25 cellular contexts compared by ENCODE assay signal in the genomic region with DNA sequence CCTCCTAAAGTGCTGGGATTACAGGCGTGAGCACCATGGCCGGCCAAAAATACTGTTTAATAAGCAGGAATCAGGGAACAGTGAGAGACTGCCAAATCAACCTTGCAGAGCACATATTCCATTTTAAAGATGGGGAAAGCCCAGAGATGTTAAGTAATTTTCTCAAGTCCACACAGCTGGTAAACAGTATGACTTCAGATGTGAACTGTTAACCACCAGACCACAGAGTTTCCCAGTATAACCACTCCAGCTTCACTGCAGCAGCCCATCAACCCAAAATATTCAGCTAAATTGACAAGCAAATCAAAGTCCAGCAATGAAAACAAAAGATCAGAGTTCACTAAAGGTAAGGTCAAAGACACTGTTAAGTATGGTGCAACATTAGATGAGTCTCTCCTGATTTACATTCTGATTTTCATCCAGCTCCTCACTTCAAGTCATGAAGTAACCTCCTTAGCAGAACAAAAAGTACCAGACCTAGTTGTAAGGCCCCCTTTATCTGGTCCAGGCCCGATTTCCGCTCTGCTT.
DNase-seq lines count a peak whose midpoint lies in the region; ATAC-seq, FAIRE-seq and TF ChIP-seq lines count a peak whose summit lies in the region.
"Had no signal": no experiment of that assay in that cellular context is flagged by ENCODE, and none has a peak within 500 bp of the region (broad histone marks: within the 10 kb centered on the region; RNA-seq: fewer than 3 reads in every experiment).

No MANE protein-coding gene starts in this region.

- TF ChIP-seq POLR2A in H54 (IDR thresholded peaks at IDR 0.05; ENCODE audit: low read depth, low read length), result no peak

- H3K4me1 Mint-ChIP-seq in activated CD8-positive, alpha-beta memory T cell treated with anti-CD3 and anti-CD28 coated beads, Interleukin-2, amount 10 ng/mL, durations not matched to agents 7 days and 5 days, result peaks cover 17% of the 10 kb centered on the region
- H3K4me1 Mint-ChIP-seq in T-helper 17 cell, result no peaks in the 10 kb centered on the region
- peaks cover 8 to 9% of the 10 kb centered on the region in 2 donors for H3K4me1 Mint-ChIP-seq in effector memory CD8-positive, alpha-beta T cell (ENCODE audit: low read depth in 2 of 2)
- peaks cover 10% of the 10 kb centered on the region for H3K4me1 Mint-ChIP-seq in stimulated activated effector memory CD8-positive, alpha-beta T cell treated with anti-CD3 and anti-CD28 coated beads, Interleukin-12 subunit alpha, Interleukin-12 subunit beta, amount 100 ng/mL, for 72 hours

- no peak for ATAC-seq in activated CD8-positive, alpha-beta memory T cell treated with anti-CD3 and anti-CD28 coated beads, Interleukin-2, amount 10 ng/mL, durations not matched to agents 7 days and 5 days
- ATAC-seq in T-helper 17 cell, result no peak
- no peak for ATAC-seq in effector memory CD8-positive, alpha-beta T cell (replicated peaks)
- no peak for ATAC-seq in stimulated activated effector memory CD8-positive, alpha-beta T cell treated with anti-CD3 and anti-CD28 coated beads, Interleukin-12 subunit alpha, Interleukin-12 subunit beta, amount 100 ng/mL, for 72 hours
- ATAC-seq: PC-3 had no signal

- CTCF ChIA-PET in activated CD8-positive, alpha-beta memory T cell treated with anti-CD3 and anti-CD28 coated beads, Interleukin-2, amount 10 ng/mL, durations not matched to agents 7 days and 5 days (lab: Charles Lee), result interaction anchor here (0.9 to 2.6 kb wide), 3 partner anchors 8 to 288 kb away, joined by 3 to 17 read pairs (median 3); no protein-coding TSS in a partner anchor

- no peak for DNase-seq in activated CD8-positive, alpha-beta memory T cell treated with anti-CD3 and anti-CD28 coated beads, Interleukin-2, amount 10 ng/mL, durations not matched to agents 7 days and 5 days
- no peak for DNase-seq in activated CD8-positive, alpha-beta memory T cell treated with anti-CD3 and anti-CD28 coated beads, Interleukin-2, amount 50 U/mL, for 48 hours
- DNase-seq in T-helper 17 cell (no peak), H54 (ENCODE audit: insufficient read length, low spot score) (no peak), epidermal melanocyte (ENCODE audit: insufficient read length, low spot score) (no peak)
- no peak for DNase-seq in effector memory CD8-positive, alpha-beta T cell
- DNase-seq in stimulated activated effector memory CD8-positive, alpha-beta T cell treated with anti-CD3 and anti-CD28 coated beads, Interleukin-12 subunit alpha, Interleukin-12 subunit beta, amount 100 ng/mL, for 72 hours (ENCODE audit: low spot score in 2 of 2), result no peak
- DNase-seq: CD4-positive, alpha-beta T cell; IMR-90; KG1; MG63; NCI-H1105 treated with DMSO at 0.1 percent for 48 hours; NCI-H146; NCI-H1930; NCI-H2107; NCI-H446; NCI-H524 treated with DMSO at 0.1 percent for 48 hours; NCI-H774; NK-92 treated with Interleukin-12 subunit alpha and Interleukin-12 subunit beta, amount 100 ng/mL, for 24 hours; PC-3 had no signal

- no peak overlapping the region for H3K4me3 Mint-ChIP-seq in activated CD8-positive, alpha-beta memory T cell treated with anti-CD3 and anti-CD28 coated beads, Interleukin-2, amount 10 ng/mL, durations not matched to agents 7 days and 5 days
- no peak overlapping the region for H3K4me3 Mint-ChIP-seq in T-helper 17 cell
- H3K4me3 Mint-ChIP-seq in effector memory CD8-positive, alpha-beta T cell, result no peak overlapping the region
- no peak overlapping the region for H3K4me3 Mint-ChIP-seq in stimulated activated effector memory CD8-positive, alpha-beta T cell treated with anti-CD3 and anti-CD28 coated beads, Interleukin-12 subunit alpha, Interleukin-12 subunit beta, amount 100 ng/mL, for 72 hours
- H3K4me3 Mint-ChIP-seq: CD4-positive, alpha-beta T cell had no signal

- no peak for FAIRE-seq in H54 (lab: Jason Lieb, UNC)
- FAIRE-seq: A204.1, D721Med, GM18507, HTR-8/SVneo had no signal

- H3K27me3 Mint-ChIP-seq in activated CD8-positive, alpha-beta memory T cell treated with anti-CD3 and anti-CD28 coated beads, Interleukin-2, amount 10 ng/mL, durations not matched to agents 7 days and 5 days, result no peaks in the 10 kb centered on the region
- H3K27me3 Mint-ChIP-seq in T-helper 17 cell, result no peaks in the 10 kb centered on the region
- H3K27me3 Mint-ChIP-seq in effector memory CD8-positive, alpha-beta T cell, result no peaks in the 10 kb centered on the region
- H3K27me3 Mint-ChIP-seq: CD4-positive, alpha-beta T cell had no signal

- peaks cover 20% of the 10 kb centered on the region for H3K36me3 Mint-ChIP-seq in activated CD8-positive, alpha-beta memory T cell treated with anti-CD3 and anti-CD28 coated beads, Interleukin-2, amount 10 ng/mL, durations not matched to agents 7 days and 5 days
- peaks cover 11% of the 10 kb centered on the region for H3K36me3 Mint-ChIP-seq in T-helper 17 cell (ENCODE audit: low read depth)
- H3K36me3 Mint-ChIP-seq in effector memory CD8-positive, alpha-beta T cell (ENCODE audit: insufficient read depth), result peaks cover 56% of the 10 kb centered on the region
- H3K36me3 Mint-ChIP-seq in stimulated activated effector memory CD8-positive, alpha-beta T cell treated with anti-CD3 and anti-CD28 coated beads, Interleukin-12 subunit alpha, Interleukin-12 subunit beta, amount 100 ng/mL, for 72 hours, result peaks cover 77% of the 10 kb centered on the region

- no peaks in the 10 kb centered on the region for H3K9me3 ChIP-seq in T-helper 17 cell (ENCODE audit: control insufficient read depth, low read length, poor library complexity, severe bottlenecking)
- H3K9me3 ChIP-seq: BLaER1 treated with 17β-estradiol and CSF1 and Interleukin-3, amounts not matched to agents 10 nM and 100 nM; MG63 had no signal

- H3K9me3 Mint-ChIP-seq in activated CD8-positive, alpha-beta memory T cell treated with anti-CD3 and anti-CD28 coated beads, Interleukin-2, amount 10 ng/mL, durations not matched to agents 7 days and 5 days (ENCODE audit: low read depth), result no peaks in the 10 kb centered on the region
- H3K9me3 Mint-ChIP-seq in effector memory CD8-positive, alpha-beta T cell, result no peaks in the 10 kb centered on the region
- no peaks in the 10 kb centered on the region for H3K9me3 Mint-ChIP-seq in stimulated activated effector memory CD8-positive, alpha-beta T cell treated with anti-CD3 and anti-CD28 coated beads, Interleukin-12 subunit alpha, Interleukin-12 subunit beta, amount 100 ng/mL, for 72 hours
- H3K9me3 Mint-ChIP-seq: CD4-positive, alpha-beta T cell had no signal

- peak overlapping the region; percentile 30 for H3K27ac Mint-ChIP-seq in activated CD8-positive, alpha-beta memory T cell treated with anti-CD3 and anti-CD28 coated beads, Interleukin-2, amount 10 ng/mL, durations not matched to agents 7 days and 5 days
- peak overlapping the region; percentile 76 for H3K27ac Mint-ChIP-seq in T-helper 17 cell
- H3K27ac Mint-ChIP-seq in effector memory CD8-positive, alpha-beta T cell, result peak overlapping the region; percentile 13 to 57
- peak overlapping the region; percentile 65 for H3K27ac Mint-ChIP-seq in stimulated activated effector memory CD8-positive, alpha-beta T cell treated with anti-CD3 and anti-CD28 coated beads, Interleukin-12 subunit alpha, Interleukin-12 subunit beta, amount 100 ng/mL, for 72 hours
- H3K27ac Mint-ChIP-seq: CD4-positive, alpha-beta T cell had no signal
